Comparison of ENCODE assay signal across 8 cellular contexts in genomic region chr1:115976062-115976899, GRCh38. TPM values are rescaled to one million over a fixed set of nuclear protein-coding genes. Genes with fewer than 3 reads are reported as not detected.
DNase-seq lines count a peak whose midpoint lies in the region; ATAC-seq and TF ChIP-seq lines count a peak whose summit lies in the region.

Gene SLC22A15, plus strand, starts transcription at chr1:115976513. Its CDS starts 115 bp downstream, at chr1:115976628.

- H3K36me3 ChIP-seq in esophagus squamous epithelium (no peaks in the 10 kb centered on the region), mucosa of rectum (ENCODE audit: control insufficient read depth in 2 of 2, insufficient read depth in 2 of 2, low read length in 2 of 2) (no peaks in the 10 kb centered on the region), suprapubic skin (no peaks in the 10 kb centered on the region)

- TF ChIP-seq CTCF in AG04450 (IDR thresholded peaks at IDR 0.05; ENCODE audit: low read depth, low read length): no peak
- TF ChIP-seq CTCF in esophagus squamous epithelium (IDR thresholded peaks at IDR 0.05): no peak
- no peak for TF ChIP-seq CTCF in suprapubic skin (IDR thresholded peaks at IDR 0.05)

- peaks cover 0 to 41% (median 9%) of the 10 kb centered on the region in 3 donors for H3K4me1 ChIP-seq in esophagus squamous epithelium
- peaks cover 7 to 9% of the 10 kb centered on the region in 2 donors for H3K4me1 ChIP-seq in mucosa of rectum (ENCODE audit: control insufficient read depth in 2 of 2, insufficient read depth in 2 of 2, low read length in 2 of 2)
- H3K4me1 ChIP-seq in suprapubic skin: peaks cover 15% of the 10 kb centered on the region

- WGBS in esophagus squamous epithelium, 2 donors: 0% methylated on average over 20 of the region's 87 CpGs; no CpG with 5 or more reads in 1 of the 2 donors
- WGBS in suprapubic skin: 1% methylated on average over 27 of the region's 87 CpGs

- H3K4me3 ChIP-seq in AG04450 (ENCODE audit: low read depth, low read length) (peak within 1 kb of the TSS; percentile 55), esophagus squamous epithelium (peak within 1 kb of the TSS; percentile 65 to 82 (median 75)), mucosa of rectum (ENCODE audit: low read length in 2 of 2) (peak within 1 kb of the TSS; percentile 71 to 77), suprapubic skin (peak within 1 kb of the TSS; percentile 80)

- TF ChIP-seq EP300 in suprapubic skin (IDR thresholded peaks at IDR 0.05): no peak

- POLR2A ChIA-PET in AG04450 (lab: Yijun Ruan, JAX): no interaction called here

- no peak within 1 kb of the TSS for H3K27ac ChIP-seq in AG04450 (ENCODE audit: low read depth, low read length)
- H3K27ac ChIP-seq in esophagus squamous epithelium: peak within 1 kb of the TSS; percentile 91 to 97 (median 94)
- H3K27ac ChIP-seq in mucosa of rectum (ENCODE audit: low read depth in 2 of 2, low read length in 2 of 2): peak within 1 kb of the TSS; percentile 53 to 60
- H3K27ac ChIP-seq in suprapubic skin: peak within 1 kb of the TSS; percentile 90

- peak in 2 of 4 donors; percentile 21 to 43 for TF ChIP-seq POLR2A in esophagus squamous epithelium (IDR thresholded peaks at IDR 0.05)
- TF ChIP-seq POLR2A in suprapubic skin (IDR thresholded peaks at IDR 0.05): no peak

- peak within 1 kb of the TSS; percentile 56 to 70 for H3K9ac ChIP-seq in mucosa of rectum (ENCODE audit: low read depth in 1 of 2, low read length in 2 of 2)

- CTCF ChIA-PET in AG04450 (lab: Charles Lee): no interaction called here

- intact Hi-C loops in esophagus squamous epithelium (cut with DNase I): loop anchor here (5.0 kb wide), 1 partner anchor 169 kb away; no protein-coding TSS in a partner anchor

- DNase-seq in AG04450 (ENCODE audit: low read depth, low spot score): no peak
- DNase-seq in NCI-H510A (lab: John Stamatoyannopoulos, UW): peak; percentile 62
- peak; percentile 68 for DNase-seq in activated CD8-positive, alpha-beta memory T cell treated with anti-CD3 and anti-CD28 coated beads, Interleukin-2, amount 50 U/mL, for 48 hours
- DNase-seq in esophagus squamous epithelium (lab: John Stamatoyannopoulos, UW): peak; percentile 37
- DNase-seq in suprapubic skin (ENCODE audit: low spot score in 2 of 2): peak; percentile 78 to 87

- peak; percentile 75 for ATAC-seq in GM18508 (IDR thresholded peaks at IDR 0.05; ENCODE audit: insufficient read depth, unreplicated experiment)
- ATAC-seq in HG02870 (IDR thresholded peaks at IDR 0.05; ENCODE audit: unreplicated experiment): peak; percentile 89

- H3K9me3 ChIP-seq in AG04450 (ENCODE audit: control insufficient read depth, insufficient read depth, low read length): peaks cover 4% of the 10 kb centered on the region; the same call in 1 of the 2 replicates
- H3K9me3 ChIP-seq in esophagus squamous epithelium: no peaks in the 10 kb centered on the region
- H3K9me3 ChIP-seq in mucosa of rectum (ENCODE audit: control insufficient read depth in 2 of 2, low read length in 2 of 2): no peaks in the 10 kb centered on the region
- H3K9me3 ChIP-seq in suprapubic skin: no peaks in the 10 kb centered on the region

- H3K27me3 ChIP-seq in AG04450 (ENCODE audit: control insufficient read depth, insufficient read depth, low read length) (peaks cover 26% of the 10 kb centered on the region), esophagus squamous epithelium (no peaks in the 10 kb centered on the region), mucosa of rectum (ENCODE audit: control insufficient read depth in 2 of 2, insufficient read depth in 2 of 2, low read length in 2 of 2) (no peaks in the 10 kb centered on the region), suprapubic skin (no peaks in the 10 kb centered on the region)

RNA-seq across cellular contexts. Expression of gene SLC22A15, which starts in this region (rescaled TPM):
- not detected in 2 replicates for polyA plus RNA-seq in AG04450 (2011; rRNA removed)
- polyA minus RNA-seq in AG04450 (2011; rRNA and poly(A)+ RNA removed): not detected in 2 replicates
- total RNA-seq in esophagus squamous epithelium (10 to 100 TPM in 1 of 4 donors, 1 to 10 TPM in 3; 7.2 to 12.0 (median 9.4) TPM), suprapubic skin (10 to 100 TPM in 2 of 4 donors, 1 to 10 TPM in 2; 7.2 to 19.9 (median 8.8) TPM)
